Comparison of ENCODE assay signal across 9 cellular contexts in the genomic region with DNA sequence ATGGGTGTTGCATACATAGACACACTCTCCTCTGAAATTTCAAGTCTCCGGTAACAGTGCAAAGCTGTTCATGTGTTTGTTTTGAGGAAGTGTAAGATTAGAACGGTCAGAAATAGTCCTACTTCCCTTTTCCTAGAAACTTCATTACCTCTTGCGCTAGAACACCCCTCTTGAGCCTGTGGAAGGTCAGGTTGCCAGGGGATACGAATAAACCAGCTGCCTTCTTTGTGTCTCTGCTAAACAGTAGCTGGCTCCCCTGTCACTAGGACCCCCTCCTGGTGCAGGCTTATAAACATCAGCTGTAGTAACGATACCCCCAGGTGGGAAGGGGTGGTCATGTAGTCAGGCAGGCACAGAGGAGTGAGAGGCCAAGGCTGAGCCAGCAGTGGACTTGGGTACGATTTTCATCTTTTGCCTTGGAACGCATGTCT.
DNase-seq lines count a peak whose midpoint lies in the region; ATAC-seq and TF ChIP-seq lines count a peak whose summit lies in the region.
"Had no signal": no experiment of that assay in that cellular context is flagged by ENCODE, and none has a peak within 500 bp of the region (broad histone marks: within the 10 kb centered on the region; RNA-seq: fewer than 3 reads in every experiment).

No MANE protein-coding gene starts in this region.

- no peaks in the 10 kb centered on the region for H3K36me3 Mint-ChIP-seq in activated B cell treated with CpG ODN at 0.5 μM for 24 hours (ENCODE audit: low read depth)
- no peaks in the 10 kb centered on the region for H3K36me3 Mint-ChIP-seq in stimulated activated effector memory CD8-positive, alpha-beta T cell treated with anti-CD3 and anti-CD28 coated beads, Interleukin-12 subunit alpha, Interleukin-12 subunit beta, amount 100 ng/mL, for 72 hours
- H3K36me3 Mint-ChIP-seq: activated naive CD4-positive, alpha-beta T cell treated with anti-CD3 and anti-CD28 coated beads, Interleukin-2, amount 50 U/mL, for 24 hours had no signal

- CTCF ChIA-PET in activated B cell treated with CpG ODN at 0.5 μM for 24 hours (lab: Charles Lee) = interaction anchor here (0.8 to 1.5 kb wide), 3 partner anchors 15 to 208 kb away, joined by 3 to 7 read pairs (median 4); no protein-coding TSS in a partner anchor

- H3K27me3 Mint-ChIP-seq in activated B cell treated with CpG ODN at 0.5 μM for 24 hours = no peaks in the 10 kb centered on the region
- H3K27me3 Mint-ChIP-seq in stimulated activated naive CD8-positive, alpha-beta T cell treated with anti-CD3 and anti-CD28 coated beads, Interleukin-15, amount 100 ng/mL, for 72 hours = peaks cover 16% of the 10 kb centered on the region
- H3K27me3 Mint-ChIP-seq: activated naive CD4-positive, alpha-beta T cell treated with anti-CD3 and anti-CD28 coated beads, Interleukin-2, amount 50 U/mL, for 24 hours had no signal

- intact Hi-C loops in activated B cell treated with CpG ODN at 0.5 μM for 24 hours (cut with micrococcal nuclease) = loop anchor here (1.0 to 2.0 kb wide), 6 partner anchors 15 to 208 kb away; no protein-coding TSS in a partner anchor

- no peak for TF ChIP-seq CTCF in activated B cell treated with CpG ODN at 0.5 μM for 24 hours (IDR thresholded peaks at IDR 0.05)

- peak overlapping the region; percentile 51 for H3K27ac Mint-ChIP-seq in activated B cell treated with CpG ODN at 0.5 μM for 24 hours
- H3K27ac Mint-ChIP-seq in stimulated activated effector memory CD8-positive, alpha-beta T cell treated with anti-CD3 and anti-CD28 coated beads, Interleukin-12 subunit alpha, Interleukin-12 subunit beta, amount 100 ng/mL, for 72 hours = peak overlapping the region; percentile 20
- H3K27ac Mint-ChIP-seq in stimulated activated naive CD8-positive, alpha-beta T cell treated with anti-CD3 and anti-CD28 coated beads, Interleukin-15, amount 100 ng/mL, for 72 hours = peak overlapping the region in 1 of 2 donors; percentile 30
- H3K27ac Mint-ChIP-seq: activated naive CD4-positive, alpha-beta T cell treated with anti-CD3 and anti-CD28 coated beads, Interleukin-2, amount 50 U/mL, for 24 hours had no signal

- peaks cover 60% of the 10 kb centered on the region for H3K4me1 Mint-ChIP-seq in activated B cell treated with CpG ODN at 0.5 μM for 24 hours
- peaks cover 19% of the 10 kb centered on the region for H3K4me1 Mint-ChIP-seq in stimulated activated effector memory CD8-positive, alpha-beta T cell treated with anti-CD3 and anti-CD28 coated beads, Interleukin-12 subunit alpha, Interleukin-12 subunit beta, amount 100 ng/mL, for 72 hours
- peaks cover 6% of the 10 kb centered on the region for H3K4me1 Mint-ChIP-seq in stimulated activated naive CD8-positive, alpha-beta T cell treated with anti-CD3 and anti-CD28 coated beads, Interleukin-15, amount 100 ng/mL, for 72 hours
- H3K4me1 Mint-ChIP-seq: activated naive CD4-positive, alpha-beta T cell treated with anti-CD3 and anti-CD28 coated beads, Interleukin-2, amount 50 U/mL, for 24 hours had no signal

- peak; percentile 39 for DNase-seq in activated B cell treated with CpG ODN at 0.5 μM for 24 hours
- DNase-seq in stimulated activated effector memory CD8-positive, alpha-beta T cell treated with anti-CD3 and anti-CD28 coated beads, Interleukin-12 subunit alpha, Interleukin-12 subunit beta, amount 100 ng/mL, for 72 hours (ENCODE audit: low spot score in 2 of 2) = no peak
- DNase-seq in stimulated activated naive CD8-positive, alpha-beta T cell treated with anti-CD3 and anti-CD28 coated beads, Interleukin-15, amount 100 ng/mL, for 72 hours = no peak
- no peak for DNase-seq in occipital lobe (lab: John Stamatoyannopoulos, UW)
- no peak for DNase-seq in NK-92 treated with Interleukin-12 subunit alpha and Interleukin-12 subunit beta, amount 100 ng/mL, for 24 hours (lab: John Stamatoyannopoulos, UW)
- no peak for DNase-seq in cerebellar nuclear complex (lab: John Stamatoyannopoulos, UW)

- POLR2A ChIA-PET in activated B cell treated with CpG ODN at 0.5 μM for 24 hours (lab: Charles Lee) = interaction anchor here (0.6 to 1.8 kb wide), 8 partner anchors 9 to 97 kb away, joined by 3 to 9 read pairs (median 6); no protein-coding TSS in a partner anchor

- H3K4me3 Mint-ChIP-seq in activated B cell treated with CpG ODN at 0.5 μM for 24 hours = peak overlapping the region; percentile 60
- no peak overlapping the region for H3K4me3 Mint-ChIP-seq in stimulated activated effector memory CD8-positive, alpha-beta T cell treated with anti-CD3 and anti-CD28 coated beads, Interleukin-12 subunit alpha, Interleukin-12 subunit beta, amount 100 ng/mL, for 72 hours
- no peak overlapping the region for H3K4me3 Mint-ChIP-seq in stimulated activated naive CD8-positive, alpha-beta T cell treated with anti-CD3 and anti-CD28 coated beads, Interleukin-15, amount 100 ng/mL, for 72 hours
- H3K4me3 Mint-ChIP-seq: activated naive CD4-positive, alpha-beta T cell treated with anti-CD3 and anti-CD28 coated beads, Interleukin-2, amount 50 U/mL, for 24 hours had no signal

- H3K9me3 Mint-ChIP-seq in activated B cell treated with CpG ODN at 0.5 μM for 24 hours = no peaks in the 10 kb centered on the region
- no peaks in the 10 kb centered on the region for H3K9me3 Mint-ChIP-seq in stimulated activated effector memory CD8-positive, alpha-beta T cell treated with anti-CD3 and anti-CD28 coated beads, Interleukin-12 subunit alpha, Interleukin-12 subunit beta, amount 100 ng/mL, for 72 hours
- no peaks in the 10 kb centered on the region for H3K9me3 Mint-ChIP-seq in stimulated activated naive CD8-positive, alpha-beta T cell treated with anti-CD3 and anti-CD28 coated beads, Interleukin-15, amount 100 ng/mL, for 72 hours
- H3K9me3 Mint-ChIP-seq: activated naive CD4-positive, alpha-beta T cell treated with anti-CD3 and anti-CD28 coated beads, Interleukin-2, amount 50 U/mL, for 24 hours had no signal

- ATAC-seq in GM19397 (IDR thresholded peaks at IDR 0.05; ENCODE audit: unreplicated experiment) (peak; percentile 47), HG03135 (IDR thresholded peaks at IDR 0.05; ENCODE audit: unreplicated experiment) (peak; percentile 69), activated B cell treated with CpG ODN at 0.5 μM for 24 hours (ENCODE audit: low read depth) (peak; percentile 83)
- ATAC-seq in stimulated activated effector memory CD8-positive, alpha-beta T cell treated with anti-CD3 and anti-CD28 coated beads, Interleukin-12 subunit alpha, Interleukin-12 subunit beta, amount 100 ng/mL, for 72 hours = no peak
- no peak for ATAC-seq in stimulated activated naive CD8-positive, alpha-beta T cell treated with anti-CD3 and anti-CD28 coated beads, Interleukin-15, amount 100 ng/mL, for 72 hours

Comparison
In these comparisons a context has a peak if more than half of its experiments do, and no peak if none do; other contexts are left out.
1. ATAC-seq: peak in GM19397 (single experiment), HG03135 (single experiment) and activated B cell treated with CpG ODN at 0.5 μM for 24 hours (single experiment); none in stimulated activated effector memory CD8-positive, alpha-beta T cell treated with anti-CD3 and anti-CD28 coated beads, Interleukin-12 subunit alpha, Interleukin-12 subunit beta, amount 100 ng/mL, for 72 hours (single experiment) and stimulated activated naive CD8-positive, alpha-beta T cell treated with anti-CD3 and anti-CD28 coated beads, Interleukin-15, amount 100 ng/mL, for 72 hours (single experiment).